ENCODE assay signal across 19 cellular contexts in genomic region chr19:31427857-31428256, GRCh38.
DNase-seq lines count a peak whose midpoint lies in the region; ATAC-seq and TF ChIP-seq lines count a peak whose summit lies in the region.
"Had no signal": no experiment of that assay in that cellular context is flagged by ENCODE, and none has a peak within 500 bp of the region (broad histone marks: within the 10 kb centered on the region; RNA-seq: fewer than 3 reads in every experiment).

No MANE protein-coding gene starts in this region.

- H3K4me3 ChIP-seq in right cardiac atrium (ENCODE audit: low read length) (no peak overlapping the region), GM23338 (no peak overlapping the region), fibroblast of mammary gland (ENCODE audit: control insufficient read depth, low read depth, low read length) (no peak overlapping the region), left lung (no peak overlapping the region)

- peaks cover 29% of the 10 kb centered on the region for H3K9me2 ChIP-seq in GM23338 (ENCODE audit: insufficient read depth)

- H3K36me3 ChIP-seq in GM23338 (ENCODE audit: insufficient read depth) = no peaks in the 10 kb centered on the region
- H3K36me3 ChIP-seq in left lung = no peaks in the 10 kb centered on the region
- H3K36me3 ChIP-seq: BE2C had no signal

- no peaks in the 10 kb centered on the region; the same call in 2 of the 3 replicates for H3K9me3 Mint-ChIP-seq in GM23338
- H3K9me3 Mint-ChIP-seq: CD4-positive, alpha-beta memory T cell; HFFc6 had no signal

- H3K79me2 ChIP-seq in GM23338 (replicated peaks; ENCODE audit: insufficient read depth) = no peaks in the 10 kb centered on the region

- H3K9me3 ChIP-seq in right cardiac atrium (ENCODE audit: control insufficient read depth, low read length) (no peaks in the 10 kb centered on the region), left lung (no peaks in the 10 kb centered on the region)
- H3K9me3 ChIP-seq: BE2C had no signal

- no peak overlapping the region for H3K4me3 Mint-ChIP-seq in GM23338
- H3K4me3 Mint-ChIP-seq: CD4-positive, alpha-beta memory T cell; HFFc6 had no signal

- intact Hi-C loops in Right ventricle myocardium superior (cut with DNase I) = no loop called here
- intact Hi-C loops in right cardiac atrium (cut with DNase I) = no loop called here
- intact Hi-C loops in left lung (cut with DNase I) = no loop called here

- no peak overlapping the region for H3K4me2 ChIP-seq in GM23338

- no peak for TF ChIP-seq CTCF in GM23338 (conservative IDR thresholded peaks at IDR 0.05; ENCODE audit: low read depth in 2 of 2)
- no peak for TF ChIP-seq CTCF in fibroblast of mammary gland (conservative IDR thresholded peaks at IDR 0.05; ENCODE audit: control insufficient read depth, insufficient read depth, low read depth, low read length)
- TF ChIP-seq CTCF in left lung (IDR thresholded peaks at IDR 0.05) = no peak

- H2AFZ ChIP-seq in GM23338 = peak overlapping the region; percentile 64; the same call in 1 of the 2 replicates

- peaks cover 3% of the 10 kb centered on the region for H3K27me3 Mint-ChIP-seq in GM23338 (ENCODE audit: insufficient read depth, low read depth, poor library complexity)

- H3K27ac ChIP-seq in right cardiac atrium (ENCODE audit: low read length) (no peak overlapping the region), GM23338 (ENCODE audit: low read depth) (no peak overlapping the region), left lung (no peak overlapping the region)
- H3K27ac ChIP-seq: C4-2B, HL-60 had no signal

- peaks cover 17% of the 10 kb centered on the region for H3K4me1 Mint-ChIP-seq in GM23338
- H3K4me1 Mint-ChIP-seq: CD4-positive, alpha-beta memory T cell had no signal

- H3K4me1 ChIP-seq in right cardiac atrium (ENCODE audit: control insufficient read depth, insufficient read depth, low read length) = no peaks in the 10 kb centered on the region
- H3K4me1 ChIP-seq in GM23338 (ENCODE audit: insufficient read depth) = peaks cover 13% of the 10 kb centered on the region
- no peaks in the 10 kb centered on the region for H3K4me1 ChIP-seq in left lung
- H3K4me1 ChIP-seq: BE2C had no signal

- H3K27me3 ChIP-seq in right cardiac atrium (ENCODE audit: control insufficient read depth, insufficient read depth) (no peaks in the 10 kb centered on the region), GM23338 (ENCODE audit: insufficient read depth) (no peaks in the 10 kb centered on the region), left lung (peaks cover 0 to 22% of the 10 kb centered on the region in 2 donors)
- H3K27me3 ChIP-seq: BE2C had no signal

- no peaks in the 10 kb centered on the region for H3F3A ChIP-seq in GM23338 (replicated peaks; ENCODE audit: low read depth)

- no peaks in the 10 kb centered on the region for H3K36me3 Mint-ChIP-seq in GM23338 (ENCODE audit: low read depth)
- H3K36me3 Mint-ChIP-seq: CD4-positive, alpha-beta memory T cell had no signal

- DNase-seq in Right ventricle myocardium superior = no peak
- DNase-seq in right cardiac atrium = no peak
- no peak for DNase-seq in GM23338 (ENCODE audit: low spot score)
- DNase-seq in fibroblast of mammary gland (ENCODE audit: low read depth) = peak; percentile 74
- DNase-seq in left lung = no peak
- DNase-seq in NCI-H748 treated with DMSO at 0.1 percent for 48 hours (lab: John Stamatoyannopoulos, UW) = no peak
- DNase-seq in NCI-H526 treated with DMSO at 0.1 percent for 48 hours (lab: John Stamatoyannopoulos, UW) = no peak
- DNase-seq: 8988T; ACHN; BE2C; CD4-positive, alpha-beta memory T cell; DMS153; DMS79 treated with DMSO at 0.1 percent for 48 hours; EL; HCEC 1CT; HFFc6 had no signal

- H4K20me1 ChIP-seq in GM23338 (replicated peaks; ENCODE audit: insufficient read depth) = no peaks in the 10 kb centered on the region

- 71% methylated on average over 1 of the region's 1 CpG for WGBS in right cardiac atrium

- H3K27ac Mint-ChIP-seq in GM23338 = no peak overlapping the region
- H3K27ac Mint-ChIP-seq: CD4-positive, alpha-beta memory T cell; HFFc6 had no signal

- ATAC-seq in Right ventricle myocardium superior (ENCODE audit: poor library complexity) (peak; percentile 20), right cardiac atrium (no peak), GM23338 (no peak), left lung (peak; percentile 62), HG03469 (IDR thresholded peaks at IDR 0.05; ENCODE audit: unreplicated experiment) (no peak)

TF ChIP-seq in GM23338, 12 proteins besides CTCF, POLR2A, EP300 and RAD21 (continues in another document):
- no peak for TF ChIP-seq EZH2 (IDR thresholded peaks at IDR 0.05; ENCODE audit: low read depth, unreplicated experiment)
- no peak for TF ChIP-seq STAT1 (IDR thresholded peaks at IDR 0.05; ENCODE audit: unreplicated experiment)
- TF ChIP-seq CREB1 (CRISPR knock-in tag; IDR thresholded peaks at IDR 0.05; ENCODE audit: low read depth) = no peak
- TF ChIP-seq, protein P1, sequence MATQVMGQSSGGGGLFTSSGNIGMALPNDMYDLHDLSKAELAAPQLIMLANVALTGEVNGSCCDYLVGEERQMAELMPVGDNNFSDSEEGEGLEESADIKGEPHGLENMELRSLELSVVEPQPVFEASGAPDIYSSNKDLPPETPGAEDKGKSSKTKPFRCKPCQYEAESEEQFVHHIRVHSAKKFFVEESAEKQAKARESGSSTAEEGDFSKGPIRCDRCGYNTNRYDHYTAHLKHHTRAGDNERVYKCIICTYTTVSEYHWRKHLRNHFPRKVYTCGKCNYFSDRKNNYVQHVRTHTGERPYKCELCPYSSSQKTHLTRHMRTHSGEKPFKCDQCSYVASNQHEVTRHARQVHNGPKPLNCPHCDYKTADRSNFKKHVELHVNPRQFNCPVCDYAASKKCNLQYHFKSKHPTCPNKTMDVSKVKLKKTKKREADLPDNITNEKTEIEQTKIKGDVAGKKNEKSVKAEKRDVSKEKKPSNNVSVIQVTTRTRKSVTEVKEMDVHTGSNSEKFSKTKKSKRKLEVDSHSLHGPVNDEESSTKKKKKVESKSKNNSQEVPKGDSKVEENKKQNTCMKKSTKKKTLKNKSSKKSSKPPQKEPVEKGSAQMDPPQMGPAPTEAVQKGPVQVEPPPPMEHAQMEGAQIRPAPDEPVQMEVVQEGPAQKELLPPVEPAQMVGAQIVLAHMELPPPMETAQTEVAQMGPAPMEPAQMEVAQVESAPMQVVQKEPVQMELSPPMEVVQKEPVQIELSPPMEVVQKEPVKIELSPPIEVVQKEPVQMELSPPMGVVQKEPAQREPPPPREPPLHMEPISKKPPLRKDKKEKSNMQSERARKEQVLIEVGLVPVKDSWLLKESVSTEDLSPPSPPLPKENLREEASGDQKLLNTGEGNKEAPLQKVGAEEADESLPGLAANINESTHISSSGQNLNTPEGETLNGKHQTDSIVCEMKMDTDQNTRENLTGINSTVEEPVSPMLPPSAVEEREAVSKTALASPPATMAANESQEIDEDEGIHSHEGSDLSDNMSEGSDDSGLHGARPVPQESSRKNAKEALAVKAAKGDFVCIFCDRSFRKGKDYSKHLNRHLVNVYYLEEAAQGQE (IDR thresholded peaks at IDR 0.05; ENCODE audit: unreplicated experiment) = no peak
- no peak for TF ChIP-seq ETS1 (IDR thresholded peaks at IDR 0.05)
- no peak for TF ChIP-seq ZNF114 (CRISPR knock-in tag; IDR thresholded peaks at IDR 0.05)

Comparison
In these comparisons a context has a peak if more than half of its experiments do, and no peak if none do; other contexts are left out.
1. ATAC-seq: peak in Right ventricle myocardium superior (single experiment) and left lung (single experiment); none in right cardiac atrium (0 of 2), GM23338 (single experiment) and HG03469 (single experiment).